ENCODE assay signal across 1 cellular context in genomic region chr20:49186535-49187329, GRCh38.
TF ChIP-seq lines count a peak whose summit lies in the region.

No MANE protein-coding gene starts in this region.

TF ChIP-seq in WTC11, 78 proteins besides CTCF, POLR2A, EP300 and RAD21 (continued from another document):
- no peak for TF ChIP-seq ATF6 (CRISPR knock-in tag; IDR thresholded peaks at IDR 0.05)
- TF ChIP-seq EMX1 (CRISPR knock-in tag; IDR thresholded peaks at IDR 0.05): no peak
- no peak for TF ChIP-seq ATF3 (CRISPR knock-in tag; conservative IDR thresholded peaks at IDR 0.05)
